ENCODE assay signal across 8 cellular contexts in the genomic region with DNA sequence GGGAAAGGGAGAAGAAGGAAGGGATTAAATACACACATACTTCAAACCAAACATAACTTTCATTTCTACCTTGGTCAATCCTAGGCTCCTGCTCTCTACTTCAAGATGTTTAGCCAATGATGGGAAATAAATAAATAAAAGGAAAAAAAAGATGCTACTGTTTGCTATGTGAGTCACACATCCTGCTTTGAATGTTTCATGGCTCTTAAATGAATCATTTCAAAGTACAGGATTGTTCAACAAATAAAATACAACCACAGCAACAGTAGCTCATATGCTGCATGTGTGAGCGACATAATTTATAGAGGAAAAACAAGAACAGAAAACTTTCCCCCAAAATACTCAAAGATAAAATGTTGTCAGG. TPM values are rescaled to one million over a fixed set of nuclear protein-coding genes. Genes with fewer than 3 reads are reported as not detected.
DNase-seq lines count a peak whose midpoint lies in the region; ATAC-seq, FAIRE-seq and TF ChIP-seq lines count a peak whose summit lies in the region.

No MANE protein-coding gene starts in this region.

- WGBS in HepG2 (ENCODE audit: low lambda C conversion rate), result 97% methylated on average over 1 of the region's 1 CpG
- WGBS in tibial nerve, 2 donors, result 36 to 48% methylated on average over 1 of the region's 1 CpG

- ATAC-seq in HepG2, result no peak
- no peak for ATAC-seq in HG03571 (IDR thresholded peaks at IDR 0.05; ENCODE audit: unreplicated experiment)
- no peak for ATAC-seq in HG03159 (IDR thresholded peaks at IDR 0.05; ENCODE audit: unreplicated experiment)

- no peaks in the 10 kb centered on the region for H3K27me3 Mint-ChIP-seq in CD8-positive, alpha-beta memory T cell

- CTCF ChIA-PET in AG04449 (lab: Yijun Ruan, JAX), result interaction anchor here (1.0 to 3.9 kb wide), 3 partner anchors 14 to 114 kb away, joined by 3 to 17 read pairs (median 4); a partner anchor contains a TSS
- CTCF ChIA-PET in HepG2 (lab: Yijun Ruan, JAX; ENCODE audit: low intra/inter-chr PET ratio, low total read pairs), result no interaction called here
- CTCF ChIA-PET in CD8-positive, alpha-beta memory T cell (lab: Charles Lee), result interaction anchor here (0.7 to 1.4 kb wide), 2 partner anchors 13 to 53 kb away, joined by 4 read pairs; no protein-coding TSS in a partner anchor

- H3K9me3 ChIP-seq in ascending aorta, result no peaks in the 10 kb centered on the region
- H3K9me3 ChIP-seq in HepG2 (ENCODE audit: low read length), result no peaks in the 10 kb centered on the region
- H3K9me3 ChIP-seq in CD8-positive, alpha-beta memory T cell (ENCODE audit: low read length), result no peaks in the 10 kb centered on the region
- H3K9me3 ChIP-seq in tibial nerve, result no peaks in the 10 kb centered on the region

- TF ChIP-seq EP300 in HepG2 (IDR thresholded peaks at IDR 0.05; ENCODE audit: low read depth in 2 of 2, low read length in 2 of 2), result 0 out of 4 replicates have a peak, but pooled peaks of 1 of the 2 experiments have one; percentile 17
- TF ChIP-seq EP300 in HepG2 (CRISPR knock-in tag; IDR thresholded peaks at IDR 0.05; ENCODE audit: borderline replicate concordance), result no peak
- no peak for TF ChIP-seq EP300 in tibial nerve (IDR thresholded peaks at IDR 0.05)

- no peak overlapping the region for H2AFZ ChIP-seq in HepG2 (ENCODE audit: low read length)

- no peak overlapping the region for H3K4me2 ChIP-seq in HepG2 (ENCODE audit: low read depth, low read length)

- H3K4me1 ChIP-seq in ascending aorta (peaks cover 22 to 63% of the 10 kb centered on the region in 2 donors), HepG2 (ENCODE audit: insufficient read depth, low read length) (peaks cover 11% of the 10 kb centered on the region), tibial nerve (peaks cover 0 to 81% (median 27%) of the 10 kb centered on the region in 4 donors)
- H3K4me1 ChIP-seq in CD8-positive, alpha-beta memory T cell (ENCODE audit: insufficient read depth, low read length), result peaks cover 24% of the 10 kb centered on the region

- in situ Hi-C loops in HepG2 (cut with HindIII; ENCODE audit: extremely low pct_ligation_motif_present, low pct_unique_long_range_greater_than_20kb), result no loop called here

- H3K4me3 ChIP-seq in AG04449 (ENCODE audit: low read depth, low read length) (no peak overlapping the region; the same call in 1 of the 2 replicates), ascending aorta (no peak overlapping the region), HepG2 (replicated peaks in 1 of 3; ENCODE audit: insufficient read depth in 1 of 3, low read depth in 2 of 3, low read length in 3 of 3) (no peak overlapping the region), tibial nerve (no peak overlapping the region)
- H3K4me3 ChIP-seq in CD8-positive, alpha-beta memory T cell (ENCODE audit: low read length), result no peak overlapping the region

- H3K36me3 Mint-ChIP-seq in CD8-positive, alpha-beta memory T cell, result peaks cover 0 to 7% (median 3%) of the 10 kb centered on the region in 3 donors

- no peak overlapping the region for H3K4me3 Mint-ChIP-seq in CD8-positive, alpha-beta memory T cell

- no peaks in the 10 kb centered on the region for H4K20me1 ChIP-seq in HepG2 (ENCODE audit: insufficient read depth, low read length)

- no peak for TF ChIP-seq RAD21 in HepG2 (CRISPR knock-in tag; IDR thresholded peaks at IDR 0.05)

- H3K27me3 ChIP-seq in ascending aorta (no peaks in the 10 kb centered on the region), HepG2 (ENCODE audit: control insufficient read depth in 1 of 2, insufficient read depth in 2 of 2, low read length in 2 of 2) (no peaks in the 10 kb centered on the region), tibial nerve (no peaks in the 10 kb centered on the region)
- no peaks in the 10 kb centered on the region for H3K27me3 ChIP-seq in CD8-positive, alpha-beta memory T cell (ENCODE audit: insufficient read depth, low read length, poor library complexity, severe bottlenecking)

- POLR2A ChIA-PET in AG04449 (lab: Yijun Ruan, JAX), result interaction anchor here (0.5 to 0.6 kb wide), 2 partner anchors 114 to 455 kb away, joined by 3 read pairs; a partner anchor contains a TSS
- POLR2A ChIA-PET in HepG2 (lab: Yijun Ruan, JAX), result interaction anchor here (0.9 kb wide), 1 partner anchor 114 kb away, joined by 3 read pairs; no protein-coding TSS in a partner anchor
- POLR2A ChIA-PET in CD8-positive, alpha-beta memory T cell (lab: Charles Lee), result interaction anchor here (1.0 kb wide), 1 partner anchor 25 kb away, joined by 3 read pairs; no protein-coding TSS in a partner anchor

- no peaks in the 10 kb centered on the region for H3K9me3 Mint-ChIP-seq in CD8-positive, alpha-beta memory T cell

- no TSS peak for BruUV-seq in HepG2 (replicated peaks; lab: Mats Ljungman, UMichigan)

- intact Hi-C loops in ascending aorta (cut with DNase I), result loop anchor here (5.0 kb wide), 2 partner anchors 66 to 116 kb away; a partner anchor contains a TSS
- intact Hi-C loops in HepG2 (cut with micrococcal nuclease; ENCODE audit: unreplicated experiment), result no loop called here

- H3K79me2 ChIP-seq in HepG2 (ENCODE audit: insufficient read depth, low read length), result no peaks in the 10 kb centered on the region

- TF ChIP-seq CTCF in AG04449 (IDR thresholded peaks at IDR 0.05; ENCODE audit: insufficient read depth, low read length, missing control alignments) (no peak), ascending aorta (IDR thresholded peaks at IDR 0.05) (no peak), HepG2 (CRISPR knock-in tag; IDR thresholded peaks at IDR 0.05) (no peak), tibial nerve (IDR thresholded peaks at IDR 0.05) (no peak)

- H3K36me3 ChIP-seq in ascending aorta (no peaks in the 10 kb centered on the region), HepG2 (replicated peaks in 1 of 2; ENCODE audit: control insufficient read depth in 1 of 2, insufficient read depth in 2 of 2, low read length in 2 of 2) (no peaks in the 10 kb centered on the region), tibial nerve (no peaks in the 10 kb centered on the region)
- no peaks in the 10 kb centered on the region for H3K36me3 ChIP-seq in CD8-positive, alpha-beta memory T cell (ENCODE audit: insufficient read depth, low read length)

- peak overlapping the region in 2 of 8 donors; percentile 17 to 73 for H3K27ac Mint-ChIP-seq in CD8-positive, alpha-beta memory T cell

- peak; percentile 72 for DNase-seq in AG04449 (ENCODE audit: low read depth, low spot score)
- DNase-seq in HT-29 (ENCODE audit: low spot score), result peak; percentile 79
- DNase-seq in ascending aorta (ENCODE audit: low spot score in 2 of 2), result no peak
- peak; percentile 56 for DNase-seq in HepG2 (ENCODE audit: low spot score)
- no peak for DNase-seq in CD8-positive, alpha-beta memory T cell
- DNase-seq in tibial nerve (ENCODE audit: low spot score in 2 of 2), result no peak

- H3K9ac ChIP-seq in HepG2 (ENCODE audit: insufficient read depth, low read depth, low read length), result no peak overlapping the region

- peaks cover 18 to 50% (median 49%) of the 10 kb centered on the region in 3 donors for H3K4me1 Mint-ChIP-seq in CD8-positive, alpha-beta memory T cell

- H3K27ac ChIP-seq in ascending aorta (peak overlapping the region; percentile 71 to 78), HepG2 (ENCODE audit: extremely low read length, insufficient read depth, low read length) (no peak overlapping the region), tibial nerve (peak overlapping the region in 2 of 4 donors; percentile 62 to 84)
- H3K27ac ChIP-seq in CD8-positive, alpha-beta memory T cell (ENCODE audit: low read depth, low read length), result no peak overlapping the region

- TF ChIP-seq POLR2A in HepG2 (IDR thresholded peaks at IDR 0.05; ENCODE audit: insufficient read depth in 1 of 2, low read depth in 2 of 2, low read length in 2 of 2) (no peak), tibial nerve (IDR thresholded peaks at IDR 0.05) (no peak)

- FAIRE-seq in HepG2 (lab: Jason Lieb, UNC), result no peak

TF ChIP-seq in HepG2, 621 proteins besides CTCF, POLR2A, EP300 and RAD21 (continues in another document):
- 0 out of 2 replicates have a peak, but pooled peaks have one; percentile 27 for TF ChIP-seq SMARCE1 (IDR thresholded peaks at IDR 0.05; ENCODE audit: borderline replicate concordance)
- no peak for TF ChIP-seq NFE2 (CRISPR knock-in tag; IDR thresholded peaks at IDR 0.05)

RNA-seq across cellular contexts. Expression of a gene that starts 54.3 kb away (rescaled TPM):
- not detected in 2 replicates for total RNA-seq in HT-29 (2014; rRNA removed; shearing (Covaris generic))
- total RNA-seq in ascending aorta (2.8 TPM), HepG2 (2016; rRNA removed; fragmentation: Illumina TruSeq; extraction: Trizol) (0.51 TPM in 1 of 2 replicates, not detected in the other), tibial nerve (not detected)
- not detected in 2 replicates for total RNA-seq in HepG2 (2016; cell fraction: cytosol; rRNA removed; fragmentation: Illumina TruSeq; extraction: Trizol; ENCODE audit: low read depth)
- total RNA-seq in HepG2 (2016; cell fraction: insoluble cytoplasmic fraction; rRNA removed; fragmentation: Illumina TruSeq; extraction: Trizol), result 0.56 TPM in 1 of 2 replicates, not detected in the other
- total RNA-seq in HepG2 (2016; cell fraction: membrane; rRNA removed; fragmentation: Illumina TruSeq; extraction: Trizol), result not detected in 2 replicates
- not detected in 2 replicates for total RNA-seq in HepG2 (2016; cell fraction: nucleus; rRNA removed; fragmentation: Illumina TruSeq; extraction: Trizol)
- polyA plus RNA-seq in HepG2 (2011; rRNA removed), result not detected in 2 replicates
- not detected in 2 replicates for polyA plus RNA-seq in HepG2 (2011; cell fraction: cytosol; rRNA removed)
- polyA plus RNA-seq in HepG2 (2011; cell fraction: nucleus; rRNA removed), result 0.48 TPM in 1 of 2 replicates, not detected in the other
- polyA plus RNA-seq in HepG2 (2012), result 0.41 TPM in 1 of 2 replicates, not detected in the other
- polyA plus RNA-seq in HepG2 (2016; cell fraction: cytosol; fragmentation: Illumina TruSeq; extraction: Trizol; ENCODE audit: low read depth), result 0.25 TPM in 1 of 2 replicates, not detected in the other
- polyA plus RNA-seq in HepG2 (2016; cell fraction: insoluble cytoplasmic fraction; fragmentation: Illumina TruSeq; extraction: Trizol; ENCODE audit: low read depth), result not detected in 2 replicates
- not detected in 2 replicates for polyA plus RNA-seq in HepG2 (2016; cell fraction: membrane; fragmentation: Illumina TruSeq; extraction: Trizol; ENCODE audit: low read depth)
- polyA plus RNA-seq in HepG2 (2016; cell fraction: nucleus; fragmentation: Illumina TruSeq; extraction: Trizol; ENCODE audit: insufficient read depth, low read depth), result 1.2 TPM in 1 of 2 replicates, not detected in the other
- polyA minus RNA-seq in HepG2 (2011; rRNA and poly(A)+ RNA removed; ENCODE audit: low replicate concordance), result not detected in 2 replicates
- polyA minus RNA-seq in HepG2 (2011; cell fraction: cytosol; rRNA and poly(A)+ RNA removed), result not detected in 2 replicates
- not detected in 2 replicates for polyA minus RNA-seq in HepG2 (2011; cell fraction: nucleus; rRNA and poly(A)+ RNA removed)
- not detected for total RNA-seq in CD8-positive, alpha-beta memory T cell
- not detected for polyA plus RNA-seq in CD8-positive, alpha-beta memory T cell

Comparison
In these comparisons a context has a peak if more than half of its experiments do, and no peak if none do; other contexts are left out.
1. DNase-seq: peak in AG04449 (single experiment), HT-29 (single experiment) and HepG2 (single experiment); none in ascending aorta (0 of 2), CD8-positive, alpha-beta memory T cell (0 of 5) and tibial nerve (0 of 2).
2. H3K27ac ChIP-seq: peak in ascending aorta (2 of 2); none in HepG2 (single experiment) and CD8-positive, alpha-beta memory T cell (single experiment).